10 cellular contexts compared by ENCODE assay signal in the genomic region with DNA sequence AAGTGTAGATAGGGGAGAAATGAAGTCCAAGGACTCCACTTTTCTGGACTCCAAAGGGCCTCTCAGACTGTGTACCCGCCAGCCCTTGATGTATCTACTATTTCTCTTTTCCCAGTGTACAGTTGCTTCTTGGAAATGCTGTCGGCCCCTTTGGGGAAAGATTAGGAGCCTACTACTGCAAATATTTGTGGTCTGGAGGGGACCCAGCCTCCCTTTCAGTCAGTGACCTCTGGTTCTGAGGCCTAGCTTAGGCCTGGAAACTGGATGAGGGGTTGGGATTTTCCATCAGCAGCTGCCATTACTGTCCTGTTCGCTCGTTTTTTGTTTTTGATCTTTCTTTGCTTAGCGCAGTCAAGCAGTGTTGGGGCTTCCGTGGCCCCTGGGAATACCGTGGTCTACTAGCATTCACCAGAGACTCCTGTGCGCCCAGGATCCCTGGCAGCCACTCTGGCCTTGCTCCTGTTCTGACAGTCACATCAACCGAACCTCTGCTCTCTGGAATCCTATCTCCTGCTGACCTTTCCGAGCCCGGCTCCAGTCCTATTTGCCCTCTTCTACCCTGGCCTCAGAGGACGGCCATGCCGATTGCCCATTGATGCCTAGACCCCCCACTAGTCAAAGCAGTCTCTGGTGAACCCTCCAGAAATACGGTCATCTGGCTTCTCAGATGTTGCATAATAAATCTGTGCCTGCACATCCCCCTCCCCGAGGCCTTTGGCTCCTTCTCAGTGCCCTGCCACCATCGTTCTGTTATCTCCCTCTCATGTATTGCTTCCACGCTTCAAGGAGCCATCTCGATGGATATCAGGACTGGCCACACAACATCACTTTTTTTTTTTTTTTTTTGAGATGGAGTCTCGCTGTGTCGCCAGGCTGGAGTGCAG. TPM values are rescaled to one million over a fixed set of nuclear protein-coding genes. Genes with fewer than 3 reads are reported as not detected.
A peak's percentile ranks its signal among the peaks of the same experiment; 100 is the strongest.
DNase-seq lines count a peak whose midpoint lies in the region; ATAC-seq and TF ChIP-seq lines count a peak whose summit lies in the region.
"Had no signal": no experiment of that assay in that cellular context is flagged by ENCODE, and none has a peak within 500 bp of the region (broad histone marks: within the 10 kb centered on the region; RNA-seq: fewer than 3 reads in every experiment).

No MANE protein-coding gene starts in this region.

- POLR2A ChIA-PET in Caco-2 (lab: Charles Lee): no interaction called here

- peak overlapping the region; percentile 100 for H3K4me3 Mint-ChIP-seq in Caco-2 (ENCODE audit: unreplicated experiment)
- H3K4me3 Mint-ChIP-seq in endothelial cell (ENCODE audit: unreplicated experiment): peak overlapping the region; percentile 95

- BruUV-seq in Caco-2 (replicated peaks; lab: Mats Ljungman, UMichigan): no TSS peak

- no peaks in the 10 kb centered on the region for H3K9me3 Mint-ChIP-seq in Caco-2 (ENCODE audit: unreplicated experiment)
- no peaks in the 10 kb centered on the region for H3K9me3 Mint-ChIP-seq in endothelial cell (ENCODE audit: unreplicated experiment)

- peaks cover 15% of the 10 kb centered on the region for H3K4me1 ChIP-seq in Caco-2
- H3K4me1 ChIP-seq in Loucy (ENCODE audit: insufficient read depth, low read length, poor library complexity, severe bottlenecking): peaks cover 7% of the 10 kb centered on the region
- peaks cover 9% of the 10 kb centered on the region for H3K4me1 ChIP-seq in osteoblast (ENCODE audit: insufficient read depth, low read length)
- peaks cover 0 to 13% (median 0%) of the 10 kb centered on the region in 4 donors for H3K4me1 ChIP-seq in Peyer's patch

- intact Hi-C loops in Caco-2 (cut with micrococcal nuclease; ENCODE audit: unreplicated experiment): no loop called here

- no peak for ATAC-seq in GM18870 (IDR thresholded peaks at IDR 0.05; ENCODE audit: unreplicated experiment)

- H3K9me3 ChIP-seq in Caco-2: no peaks in the 10 kb centered on the region
- no peaks in the 10 kb centered on the region for H3K9me3 ChIP-seq in Loucy (ENCODE audit: insufficient read depth, low read depth, low read length)
- no peaks in the 10 kb centered on the region for H3K9me3 ChIP-seq in osteoblast (ENCODE audit: low read depth, low read length)
- H3K9me3 ChIP-seq in Peyer's patch: no peaks in the 10 kb centered on the region

- H3K4me3 ChIP-seq in Caco-2 (ENCODE audit: low read depth, low read length) (no peak overlapping the region), Loucy (ENCODE audit: low read length, poor library complexity, severe bottlenecking) (no peak overlapping the region), osteoblast (ENCODE audit: insufficient read depth, low read length) (no peak overlapping the region), Peyer's patch (no peak overlapping the region)
- H3K4me3 ChIP-seq: lung had no signal

- no peak for TF ChIP-seq CTCF in Caco-2 (IDR thresholded peaks at IDR 0.05; ENCODE audit: insufficient read depth in 1 of 2, low read depth in 1 of 2, low read length in 1 of 2, severe bottlenecking in 1 of 2, unreplicated experiment in 1 of 2)
- no peak for TF ChIP-seq CTCF in Loucy (conservative IDR thresholded peaks at IDR 0.05; ENCODE audit: low read length)
- no peak for TF ChIP-seq CTCF in endothelial cell (IDR thresholded peaks at IDR 0.05; ENCODE audit: unreplicated experiment)
- no peak for TF ChIP-seq CTCF in osteoblast (IDR thresholded peaks at IDR 0.05; ENCODE audit: extremely low read depth, low read depth, low read length)
- no peak for TF ChIP-seq CTCF in Peyer's patch (IDR thresholded peaks at IDR 0.05)

- no peak for TF ChIP-seq POLR2A in Peyer's patch (IDR thresholded peaks at IDR 0.05)

- H3K9ac ChIP-seq in Loucy (ENCODE audit: low read depth, low read length, poor library complexity, severe bottlenecking): no peak overlapping the region

- CTCF ChIA-PET in Caco-2 (lab: Charles Lee): no interaction called here

- peaks cover 21% of the 10 kb centered on the region for H3K36me3 Mint-ChIP-seq in Caco-2 (ENCODE audit: insufficient read depth, unreplicated experiment)
- H3K36me3 Mint-ChIP-seq in endothelial cell (ENCODE audit: low read depth, unreplicated experiment): peaks cover 6% of the 10 kb centered on the region

- peaks cover 31% of the 10 kb centered on the region; the same call in 1 of the 2 replicates for H3K79me2 ChIP-seq in Loucy (ENCODE audit: insufficient read depth, low read length)
- H3K79me2 ChIP-seq in osteoblast (ENCODE audit: insufficient read depth, low read length): peaks cover 24% of the 10 kb centered on the region

- peak; percentile 48 to 58 for DNase-seq in Caco-2
- no peak for DNase-seq in endothelial cell (ENCODE audit: low spot score)
- peak; percentile 72 for DNase-seq in osteoblast (ENCODE audit: insufficient read length, low spot score, missing footprints)
- DNase-seq in Peyer's patch: no peak
- no peak for DNase-seq in DMS153 (lab: John Stamatoyannopoulos, UW)
- DNase-seq: OCI-M1, T-helper 9 cell had no signal

- H3K4me1 Mint-ChIP-seq in Caco-2 (ENCODE audit: low read depth, unreplicated experiment) (peaks cover 17% of the 10 kb centered on the region), endothelial cell (ENCODE audit: unreplicated experiment) (peaks cover 12% of the 10 kb centered on the region)

- no peak overlapping the region for H3K27ac ChIP-seq in osteoblast (ENCODE audit: low read depth, low read length)
- H3K27ac ChIP-seq in Peyer's patch: peak overlapping the region in 1 of 4 donors; percentile 38

- H3K36me3 ChIP-seq in Caco-2 (ENCODE audit: control insufficient read depth, insufficient read depth, low read length) (no peaks in the 10 kb centered on the region), Loucy (ENCODE audit: insufficient read depth, low read length) (no peaks in the 10 kb centered on the region; the same call in 1 of the 2 replicates), osteoblast (ENCODE audit: insufficient read depth, low read length) (peaks cover 9% of the 10 kb centered on the region), Peyer's patch (peaks cover 0 to 19% (median 0%) of the 10 kb centered on the region in 3 donors)

- H3K27me3 Mint-ChIP-seq in Caco-2 (ENCODE audit: insufficient read depth, unreplicated experiment) (no peaks in the 10 kb centered on the region), endothelial cell (ENCODE audit: unreplicated experiment) (peaks cover 10% of the 10 kb centered on the region)

- peak overlapping the region; percentile 19; the same call in 1 of the 2 replicates for H2AFZ ChIP-seq in Loucy (ENCODE audit: low read length)
- H2AFZ ChIP-seq in osteoblast (ENCODE audit: low read length): peak overlapping the region; percentile 67

- no peaks in the 10 kb centered on the region for H3K27me3 ChIP-seq in Caco-2 (replicated peaks; ENCODE audit: control insufficient read depth, insufficient read depth, low read length)
- H3K27me3 ChIP-seq in Loucy (ENCODE audit: insufficient read depth, low read length, poor library complexity, severe bottlenecking): no peaks in the 10 kb centered on the region
- H3K27me3 ChIP-seq in osteoblast (ENCODE audit: insufficient read depth, low read length): no peaks in the 10 kb centered on the region
- no peaks in the 10 kb centered on the region for H3K27me3 ChIP-seq in Peyer's patch

- H4K20me1 ChIP-seq in Loucy (ENCODE audit: insufficient read depth, low read length, poor library complexity, severe bottlenecking) (peaks cover 5% of the 10 kb centered on the region), osteoblast (ENCODE audit: insufficient read depth, low read length) (peaks cover 8% of the 10 kb centered on the region)

- H3K27ac Mint-ChIP-seq in Caco-2 (ENCODE audit: unreplicated experiment) (peak overlapping the region; percentile 99), endothelial cell (ENCODE audit: unreplicated experiment) (no peak overlapping the region)

- no peak overlapping the region for H3K4me2 ChIP-seq in Loucy (ENCODE audit: low read depth, low read length, poor library complexity, severe bottlenecking)
- H3K4me2 ChIP-seq in osteoblast (ENCODE audit: insufficient read depth, low read length): no peak overlapping the region

- no peaks in the 10 kb centered on the region for H3F3A ChIP-seq in Loucy (ENCODE audit: low read depth)

- no peaks in the 10 kb centered on the region for H3K9me2 ChIP-seq in Loucy (replicated peaks; ENCODE audit: low read depth, low read length)

RNA-seq across cellular contexts. Expression of a gene that starts 1.3 kb away (rescaled TPM):
- 72.2 and 75.2 TPM in 2 replicates for total RNA-seq in Caco-2 (2022)
- total RNA-seq in endothelial cell (ENCODE audit: unreplicated experiment): 47.9 TPM
- 21.5 and 29.0 TPM in 2 replicates for total RNA-seq in osteoblast
- total RNA-seq in Peyer's patch: 10 to 100 TPM; 21.7 to 33.0 (median 27.3) TPM

RNA-seq across cellular contexts. Expression of a gene that starts 32.9 kb away (rescaled TPM):
- total RNA-seq in Caco-2 (2022): 0.61 and 0.72 TPM in 2 replicates
- total RNA-seq in endothelial cell (ENCODE audit: unreplicated experiment): 0.69 TPM
- 2.9 TPM in 2 replicates for total RNA-seq in osteoblast
- total RNA-seq in Peyer's patch: 10 to 100 TPM in 1 of 4 donors, 1 to 10 TPM in 2, not detected in 1; 1.7 to 11.6 (median 3.2) TPM

Comparison
In these comparisons a context has a peak if more than half of its experiments do, and no peak if none do; other contexts are left out.
1. DNase-seq: peak in Caco-2 (2 of 2) and osteoblast (single experiment); none in endothelial cell (single experiment), Peyer's patch (0 of 3) and DMS153 (single experiment).